In genomic region chr19:47742636-47743035, GRCh38 we compare ENCODE assay signal across 9 cellular contexts. TPM values are rescaled to one million over a fixed set of nuclear protein-coding genes. Genes with fewer than 3 reads are reported as not detected.
A peak's percentile ranks its signal among the peaks of the same experiment; 100 is the strongest.
DNase-seq lines count a peak whose midpoint lies in the region; ATAC-seq and TF ChIP-seq lines count a peak whose summit lies in the region.
"Had no signal": no experiment of that assay in that cellular context is flagged by ENCODE, and none has a peak within 500 bp of the region (broad histone marks: within the 10 kb centered on the region; RNA-seq: fewer than 3 reads in every experiment).

No MANE protein-coding gene starts in this region.

- no peaks in the 10 kb centered on the region for H3K9me3 ChIP-seq in MG63
- no peaks in the 10 kb centered on the region for H3K9me3 ChIP-seq in body of pancreas
- H3K9me3 ChIP-seq in lower lobe of right lung: no peaks in the 10 kb centered on the region
- H3K9me3 ChIP-seq in testis: no peaks in the 10 kb centered on the region

- TF ChIP-seq POLR2A in body of pancreas (IDR thresholded peaks at IDR 0.05) (no peak), testis (IDR thresholded peaks at IDR 0.05) (no peak)

- intact Hi-C loops in body of pancreas (cut with DNase I) (no loop called here), lower lobe of right lung (cut with DNase I) (no loop called here), testis (cut with DNase I; ENCODE audit: low total_unique reads) (no loop called here)

- no peak for DNase-seq in MG63
- DNase-seq in body of pancreas: no peak
- no peak for DNase-seq in lower lobe of right lung
- DNase-seq in testis: no peak
- DNase-seq in effector CD4-positive, alpha-beta T cell: no peak
- DNase-seq in glomerular visceral epithelial cell (ENCODE audit: extremely low spot score): no peak
- DNase-seq: activated gamma-delta T cell, NCI-H1436 had no signal

- H3K36me3 ChIP-seq in MG63: peaks cover 55% of the 10 kb centered on the region
- peaks cover 0 to 2% of the 10 kb centered on the region in 2 donors for H3K36me3 ChIP-seq in body of pancreas (replicated peaks in 1 of 2; ENCODE audit: insufficient read depth in 1 of 2, low read depth in 2 of 2)
- peaks cover 57% of the 10 kb centered on the region for H3K36me3 ChIP-seq in lower lobe of right lung
- H3K36me3 ChIP-seq in testis (ENCODE audit: low read depth, missing control alignments): no peaks in the 10 kb centered on the region

- H3K27me3 ChIP-seq in MG63 (no peaks in the 10 kb centered on the region), body of pancreas (no peaks in the 10 kb centered on the region), lower lobe of right lung (ENCODE audit: low read depth) (no peaks in the 10 kb centered on the region), testis (no peaks in the 10 kb centered on the region)

- 64 to 75% methylated on average over 6 to 13 of the region's 13 CpGs for WGBS in body of pancreas, 2 donors
- 13 to 14% methylated on average over 11 to 13 of the region's 13 CpGs for WGBS in testis, 2 donors

- ATAC-seq in body of pancreas (no peak), lower lobe of right lung (no peak), HG02588 (IDR thresholded peaks at IDR 0.05; ENCODE audit: unreplicated experiment) (no peak)

- peaks cover 40% of the 10 kb centered on the region for H3K4me1 ChIP-seq in body of pancreas
- peaks cover 42% of the 10 kb centered on the region for H3K4me1 ChIP-seq in lower lobe of right lung
- H3K4me1 ChIP-seq in testis: peaks cover 29% of the 10 kb centered on the region

- TF ChIP-seq CTCF in body of pancreas (IDR thresholded peaks at IDR 0.05): no peak
- no peak for TF ChIP-seq CTCF in lower lobe of right lung (IDR thresholded peaks at IDR 0.05)
- TF ChIP-seq CTCF in testis (IDR thresholded peaks at IDR 0.05): no peak

- H3K27ac ChIP-seq in body of pancreas: peak overlapping the region; percentile 99
- H3K27ac ChIP-seq in lower lobe of right lung: peak overlapping the region; percentile 96
- peak overlapping the region; percentile 86 to 96 for H3K27ac ChIP-seq in testis

- H3K4me3 ChIP-seq in MG63 (peak overlapping the region; percentile 40; the same call in 1 of the 2 replicates), body of pancreas (no peak overlapping the region), lower lobe of right lung (peak overlapping the region; percentile 55), testis (peak overlapping the region; percentile 16 to 47)

RNA-seq across cellular contexts. Expression of gene NOP53, which starts 2.7 kb away (rescaled TPM):
- total RNA-seq in MG63 (2014; rRNA removed; shearing (Covaris generic); ENCODE audit: low replicate concordance): 428 and 543 TPM in 2 replicates
- total RNA-seq in body of pancreas: 100 to 1,000 TPM; 436 to 761 TPM
- 282 TPM for total RNA-seq in lower lobe of right lung
- total RNA-seq in testis: 100 to 1,000 TPM; 166 to 325 TPM
- 309 TPM for polyA plus RNA-seq in testis (ENCODE audit: insufficient read depth, low read depth, low replicate concordance)

RNA-seq across cellular contexts. Expression of gene EHD2, which starts 29.4 kb away (rescaled TPM):
- 15.7 and 25.4 TPM in 2 replicates for total RNA-seq in MG63 (2014; rRNA removed; shearing (Covaris generic); ENCODE audit: low replicate concordance)
- total RNA-seq in body of pancreas: 10 to 100 TPM; 41.2 to 66.3 TPM
- total RNA-seq in lower lobe of right lung: 148 TPM
- total RNA-seq in testis: 10 to 100 TPM; 26.8 to 33.9 TPM
- 37.0 TPM for polyA plus RNA-seq in testis (ENCODE audit: insufficient read depth, low read depth, low replicate concordance)

RNA-seq across cellular contexts. Expression of gene SELENOW, which starts 35.9 kb away (rescaled TPM):
- 79.0 and 246 TPM in 2 replicates for total RNA-seq in MG63 (2014; rRNA removed; shearing (Covaris generic); ENCODE audit: low replicate concordance)
- 100 to 1,000 TPM; 189 to 296 TPM for total RNA-seq in body of pancreas
- 247 TPM for total RNA-seq in lower lobe of right lung
- total RNA-seq in testis: 100 to 1,000 TPM; 170 to 194 TPM
- 197 TPM for polyA plus RNA-seq in testis (ENCODE audit: insufficient read depth, low read depth, low replicate concordance)

Comparison
In these comparisons a context has a peak if more than half of its experiments do, and no peak if none do; other contexts are left out.
1. H3K4me3 ChIP-seq: peak in MG63 (single experiment), lower lobe of right lung (single experiment) and testis (2 of 2); none in body of pancreas (0 of 2).
2. Peak in every context shown above with its lines, with median percentiles within 50 percentile points of each other: H3K27ac ChIP-seq.